ENCODE assay signal across 8 cellular contexts in genomic region chr9:33921967-33922895, GRCh38.
DNase-seq lines count a peak whose midpoint lies in the region; ATAC-seq and TF ChIP-seq lines count a peak whose summit lies in the region.

No MANE protein-coding gene starts in this region.

- no peak overlapping the region for H3K4me2 ChIP-seq in mammary epithelial cell (ENCODE audit: insufficient read depth, low read depth, low read length)

- no peaks in the 10 kb centered on the region for H3K9me3 ChIP-seq in NT2/D1 (ENCODE audit: insufficient read depth, low read length)
- no peaks in the 10 kb centered on the region for H3K9me3 ChIP-seq in mammary epithelial cell (replicated peaks; ENCODE audit: insufficient read depth, low read length)

- H3K27ac ChIP-seq in mammary epithelial cell (ENCODE audit: insufficient read depth, low read depth, low read length), result no peak overlapping the region

- no peaks in the 10 kb centered on the region for H3K4me1 Mint-ChIP-seq in neural crest cell

- ATAC-seq in GM18909 (IDR thresholded peaks at IDR 0.05; ENCODE audit: poor library complexity, unreplicated experiment) (no peak), HG02938 (IDR thresholded peaks at IDR 0.05; ENCODE audit: unreplicated experiment) (no peak)

- in situ Hi-C loops in mammary epithelial cell (cut with MboI; ENCODE audit: low sequenced_read_pairs in 2 of 2), result no loop called here

- CTCF ChIA-PET in mammary epithelial cell (lab: Charles Lee; ENCODE audit: low non-redundant PET), result no interaction called here

- 98% methylated on average over 8 of the region's 14 CpGs for WGBS in mammary epithelial cell (ENCODE audit: low coverage, missing lambda C conversion rate)

- intact Hi-C loops in mammary epithelial cell (cut with micrococcal nuclease), result no loop called here

- H3K27me3 Mint-ChIP-seq in neural crest cell (ENCODE audit: low read depth), result no peaks in the 10 kb centered on the region

- no peaks in the 10 kb centered on the region for H3K9me3 Mint-ChIP-seq in neural crest cell

- no peak overlapping the region for H2AFZ ChIP-seq in mammary epithelial cell (ENCODE audit: low read depth, low read length)

- H3K27ac Mint-ChIP-seq in neural crest cell (ENCODE audit: unreplicated experiment), result no peak overlapping the region

- no peaks in the 10 kb centered on the region for H3K79me2 ChIP-seq in mammary epithelial cell (ENCODE audit: insufficient read depth, low read length)

- no peak overlapping the region for H3K4me3 ChIP-seq in NT2/D1 (ENCODE audit: insufficient read length, low read depth)
- no peak overlapping the region for H3K4me3 ChIP-seq in mammary epithelial cell (replicated peaks in 1 of 3; ENCODE audit: insufficient read depth in 1 of 3, low read depth in 2 of 3, low read length in 3 of 3)

- TSS peak; percentile 41 for BruUV-seq in mammary epithelial cell (replicated peaks; lab: Mats Ljungman, UMichigan)

- H3K27me3 ChIP-seq in NT2/D1 (ENCODE audit: insufficient read depth, insufficient read length) (no peaks in the 10 kb centered on the region), mammary epithelial cell (ENCODE audit: insufficient read depth, low read length) (no peaks in the 10 kb centered on the region)

- no peak overlapping the region for H3K9ac ChIP-seq in NT2/D1 (ENCODE audit: insufficient read length, low read depth)
- H3K9ac ChIP-seq in mammary epithelial cell (ENCODE audit: insufficient read depth, low read length), result no peak overlapping the region

- no peaks in the 10 kb centered on the region for H4K20me1 ChIP-seq in mammary epithelial cell (ENCODE audit: insufficient read depth, low read length)

- dilution Hi-C loops in mammary epithelial cell (cut with HindIII; ENCODE audit: low sequenced_read_pairs), result no loop called here

- TF ChIP-seq CTCF in mammary epithelial cell (conservative IDR thresholded peaks at IDR 0.05 in 1 of 2, IDR thresholded peaks at IDR 0.05 in 1 of 2; ENCODE audit: extremely low read depth in 1 of 2, insufficient read depth in 1 of 2, low read depth in 1 of 2, low read length in 2 of 2) (peak; percentile 73 to 80), neural crest cell (conservative IDR thresholded peaks at IDR 0.05) (peak; percentile 69)

- DNase-seq in stimulated activated CD4-positive, alpha-beta T cell treated with anti-CD3 and anti-CD28 coated beads, Interleukin-4, amount 100 ng/mL, for 1 hour, result peak; percentile 26
- DNase-seq in stimulated activated CD4-positive, alpha-beta T cell treated with anti-CD3 and anti-CD28 coated beads, Interleukin-1b, Interleukin-23, amount 100 ng/mL, for 48 hours, result no peak
- peak; percentile 40 for DNase-seq in NT2/D1 (ENCODE audit: low read depth, low spot score)
- no peak for DNase-seq in mammary epithelial cell
- no peak for DNase-seq in neural crest cell (ENCODE audit: low read depth, low spot score)
- no peak for DNase-seq in middle frontal gyrus (ENCODE audit: extremely low spot score, low spot score)

- H3K36me3 ChIP-seq in NT2/D1 (ENCODE audit: insufficient read depth, insufficient read length, low read length) (peaks cover 98% of the 10 kb centered on the region), mammary epithelial cell (ENCODE audit: insufficient read depth, low read length) (peaks cover 63% of the 10 kb centered on the region)

- peak overlapping the region; percentile 6 for H3K4me3 Mint-ChIP-seq in neural crest cell

- H3K4me1 ChIP-seq in NT2/D1 (ENCODE audit: insufficient read depth, insufficient read length), result peaks cover 10% of the 10 kb centered on the region
- H3K4me1 ChIP-seq in mammary epithelial cell (ENCODE audit: insufficient read depth, low read length), result no peaks in the 10 kb centered on the region

- peaks cover 21% of the 10 kb centered on the region for H3K36me3 Mint-ChIP-seq in neural crest cell (ENCODE audit: low read depth)

Comparison
In these comparisons a context has a peak if more than half of its experiments do, and no peak if none do; other contexts are left out.
1. DNase-seq: peak in stimulated activated CD4-positive, alpha-beta T cell treated with anti-CD3 and anti-CD28 coated beads, Interleukin-4, amount 100 ng/mL, for 1 hour (single experiment) and NT2/D1 (single experiment); none in stimulated activated CD4-positive, alpha-beta T cell treated with anti-CD3 and anti-CD28 coated beads, Interleukin-1b, Interleukin-23, amount 100 ng/mL, for 48 hours (single experiment), mammary epithelial cell (single experiment), neural crest cell (single experiment) and middle frontal gyrus (single experiment).